Comparison of ENCODE assay signal across 8 cellular contexts in the genomic region with DNA sequence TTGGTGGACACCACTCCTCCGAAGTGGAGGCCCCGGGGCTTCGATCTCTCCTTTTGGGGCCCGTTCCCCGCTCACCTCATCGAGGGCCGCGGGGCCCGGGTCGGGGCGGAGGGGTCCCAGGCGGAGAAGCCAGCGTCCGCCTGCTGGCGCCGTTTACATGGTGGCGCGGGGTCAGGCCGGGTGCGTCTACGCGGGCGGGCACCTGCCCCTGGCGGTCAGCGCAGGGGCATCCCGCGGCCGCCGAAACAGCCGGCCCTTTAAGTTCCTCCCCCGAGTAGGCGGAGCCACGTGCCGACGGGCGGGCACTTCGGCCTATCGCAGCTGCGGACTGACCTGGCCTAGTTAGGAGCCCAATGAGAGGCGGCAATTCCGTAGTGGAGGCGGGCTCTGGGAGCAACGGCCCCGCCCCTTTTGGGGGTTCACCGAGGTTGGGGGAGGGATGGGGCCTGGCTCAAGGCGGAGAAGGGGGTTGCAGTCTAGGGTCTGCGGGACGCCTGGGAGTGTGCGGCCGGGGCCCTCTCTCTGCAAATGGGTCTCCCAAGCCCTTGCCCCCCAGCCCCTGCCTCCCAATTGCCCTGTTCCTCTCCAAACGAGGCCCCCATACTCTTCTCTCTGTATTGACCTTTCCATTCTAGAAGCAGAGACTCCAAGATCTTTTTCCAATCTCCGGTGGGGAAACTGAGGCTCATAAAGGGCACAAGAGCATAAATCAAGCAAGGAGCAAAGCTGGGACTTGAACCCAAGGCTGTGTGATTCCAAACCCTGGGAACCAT. TPM values are rescaled to one million over a fixed set of nuclear protein-coding genes. Genes with fewer than 3 reads are reported as not detected.
A peak's percentile ranks its signal among the peaks of the same experiment; 100 is the strongest.
DNase-seq lines count a peak whose midpoint lies in the region; ATAC-seq and TF ChIP-seq lines count a peak whose summit lies in the region.

A gene with protein sequence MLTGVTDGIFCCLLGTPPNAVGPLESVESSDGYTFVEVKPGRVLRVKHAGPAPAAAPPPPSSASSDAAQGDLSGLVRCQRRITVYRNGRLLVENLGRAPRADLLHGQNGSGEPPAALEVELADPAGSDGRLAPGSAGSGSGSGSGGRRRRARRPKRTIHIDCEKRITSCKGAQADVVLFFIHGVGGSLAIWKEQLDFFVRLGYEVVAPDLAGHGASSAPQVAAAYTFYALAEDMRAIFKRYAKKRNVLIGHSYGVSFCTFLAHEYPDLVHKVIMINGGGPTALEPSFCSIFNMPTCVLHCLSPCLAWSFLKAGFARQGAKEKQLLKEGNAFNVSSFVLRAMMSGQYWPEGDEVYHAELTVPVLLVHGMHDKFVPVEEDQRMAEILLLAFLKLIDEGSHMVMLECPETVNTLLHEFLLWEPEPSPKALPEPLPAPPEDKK (minus strand): TSS at position 259 of the 773 bp plus-strand sequence. CDS start 1,809 bp downstream, outside the sequence.

- H3K4me3 ChIP-seq in GM12865 (ENCODE audit: low read depth, low read length) (peak within 1 kb of the TSS; percentile 82), heart right ventricle (peak within 1 kb of the TSS; percentile 34 to 94 (median 76))

- H3K9me3 Mint-ChIP-seq in T-cell (no peaks in the 10 kb centered on the region), type B pancreatic cell (no peaks in the 10 kb centered on the region)

- H3K4me1 Mint-ChIP-seq in T-cell (peaks cover 30 to 45% (median 36%) of the 10 kb centered on the region in 3 donors), type B pancreatic cell (ENCODE audit: unreplicated experiment) (peaks cover 17% of the 10 kb centered on the region)

- peaks cover 7 to 49% (median 45%) of the 10 kb centered on the region in 9 donors for H3K4me1 ChIP-seq in heart right ventricle

- H3K27ac Mint-ChIP-seq in T-cell (peak within 1 kb of the TSS; percentile 69 to 71), type B pancreatic cell (peak within 1 kb of the TSS; percentile 66)

- no peaks in the 10 kb centered on the region for H3K27me3 ChIP-seq in heart right ventricle

- CTCF ChIA-PET in T-cell (lab: Charles Lee), result interaction anchor here in 1 of 2 donors (0.5 to 1.3 kb wide), 4 partner anchors 30 to 1240 kb away, joined by 3 read pairs; no protein-coding TSS in a partner anchor

- ATAC-seq in HG02623 (IDR thresholded peaks at IDR 0.05; ENCODE audit: unreplicated experiment) (peak; percentile 59), T-cell (replicated peaks in 1 of 4) (peak; percentile 75 to 78 (median 78)), heart right ventricle (peak; percentile 81 to 90 (median 86))

- peak; percentile 36 for TF ChIP-seq CTCF in GM12865 (IDR thresholded peaks at IDR 0.05; ENCODE audit: insufficient read depth, low read depth, low read length, missing control alignments)
- TF ChIP-seq CTCF in heart right ventricle (IDR thresholded peaks at IDR 0.05), result peak; percentile 59 to 84 (median 66)
- TF ChIP-seq CTCF in type B pancreatic cell (conservative IDR thresholded peaks at IDR 0.05), result peak; percentile 83

- no peaks in the 10 kb centered on the region for H3K27me3 Mint-ChIP-seq in T-cell
- no peaks in the 10 kb centered on the region for H3K27me3 Mint-ChIP-seq in type B pancreatic cell

- peaks cover 0 to 15% (median 1%) of the 10 kb centered on the region in 9 donors for H3K36me3 ChIP-seq in heart right ventricle

- H3K27ac ChIP-seq in heart right ventricle, result peak within 1 kb of the TSS in 9 of 10 donors; percentile 46 to 98 (median 92)

- DNase-seq in GM12865 (ENCODE audit: low read depth) (peak; percentile 98), NCI-H1417 (lab: John Stamatoyannopoulos, UW) (peak; percentile 90 to 97 (median 93)), T-cell (peak; percentile 82 to 94 (median 90)), amniotic epithelial cell (ENCODE audit: low read depth) (peak; percentile 93), heart right ventricle (peak; percentile 96 to 98), posterior cingulate gyrus (peak; percentile 80 to 100 (median 96)), type B pancreatic cell (ENCODE audit: extremely low spot score, unreplicated experiment) (peak; percentile 97)

- 2% methylated on average over 52 of the region's 52 CpGs for WGBS in heart right ventricle, 2 donors

- peaks cover 1% of the 10 kb centered on the region for H3K36me3 Mint-ChIP-seq in T-cell
- no peaks in the 10 kb centered on the region for H3K36me3 Mint-ChIP-seq in type B pancreatic cell

- intact Hi-C loops in heart right ventricle (cut with DNase I) (no loop called here), posterior cingulate gyrus (cut with DNase I) (loop anchor here (2.0 kb wide), 1 partner anchor 33 kb away; a partner anchor contains a TSS)

- POLR2A ChIA-PET in T-cell (lab: Charles Lee), result interaction anchor here in 1 of 2 donors (1.0 kb wide), 1 partner anchor 10 kb away, joined by 4 read pairs; no protein-coding TSS in a partner anchor

- peaks cover 0 to 2% (median 0%) of the 10 kb centered on the region in 11 donors for H3K9me3 ChIP-seq in heart right ventricle

- H3K4me3 Mint-ChIP-seq in T-cell (peak within 1 kb of the TSS; percentile 70 to 89 (median 80)), type B pancreatic cell (peak within 1 kb of the TSS; percentile 82)

RNA-seq across cellular contexts. Expression of the gene that starts here (rescaled TPM):
- total RNA-seq in T-cell, result 10 to 100 TPM in 3 of 5 donors, 1 to 10 TPM in 2; 5.3 to 12.4 (median 11.3) TPM
- 10 to 100 TPM in 2 of 10 donors, 1 to 10 TPM in 8; 6.0 to 16.9 (median 7.9) TPM for total RNA-seq in heart right ventricle
- 10 to 100 TPM in 1 of 2 donors, 1 to 10 TPM in 1; 8.7 to 16.6 TPM for polyA plus RNA-seq in heart right ventricle
- 11.6 and 14.3 TPM in 2 replicates for total RNA-seq in type B pancreatic cell (ENCODE audit: low replicate concordance)

Comparison
In these comparisons a context has a peak if more than half of its experiments do, and no peak if none do; other contexts are left out.
1. Peak in every context shown above with its lines: DNase-seq, ATAC-seq, H3K4me3 ChIP-seq and H3K27ac ChIP-seq.